17 cellular contexts compared by ENCODE assay signal in genomic region chr5:82386576-82386975, GRCh38.
DNase-seq lines count a peak whose midpoint lies in the region; ATAC-seq, FAIRE-seq and TF ChIP-seq lines count a peak whose summit lies in the region.
"Had no signal": no experiment of that assay in that cellular context is flagged by ENCODE, and none has a peak within 500 bp of the region (broad histone marks: within the 10 kb centered on the region; RNA-seq: fewer than 3 reads in every experiment).

No MANE protein-coding gene starts in this region.

- H3K27me3 ChIP-seq in ACC112 (ENCODE audit: insufficient read depth, low read length) (no peaks in the 10 kb centered on the region), HCT116 (ENCODE audit: insufficient read depth, low read length) (no peaks in the 10 kb centered on the region), PC-3 (ENCODE audit: low read length) (no peaks in the 10 kb centered on the region), endothelial cell of umbilical vein (ENCODE audit: control insufficient read depth in 2 of 2, insufficient read depth in 2 of 2, low read length in 2 of 2) (no peaks in the 10 kb centered on the region)
- no peaks in the 10 kb centered on the region for H3K27me3 ChIP-seq in effector memory CD4-positive, alpha-beta T cell (replicated peaks; ENCODE audit: control insufficient read depth, insufficient read depth, low read length, poor library complexity, severe bottlenecking)
- H3K27me3 ChIP-seq: heart left ventricle had no signal

- CTCF ChIA-PET in HCT116 (lab: Charles Lee) (no interaction called here), PC-3 (lab: Charles Lee) (interaction anchor here (0.6 kb wide), 1 partner anchor 36 kb away, joined by 3 read pairs; no protein-coding TSS in a partner anchor), endothelial cell of umbilical vein (lab: Charles Lee) (interaction anchor here (0.9 to 1.8 kb wide), 4 partner anchors 11 to 109 kb away, joined by 3 to 14 read pairs (median 4); no protein-coding TSS in a partner anchor)

- no TSS peak for BruUV-seq in HCT116 (replicated peaks; lab: Mats Ljungman, UMichigan)
- BruUV-seq in PC-3 (replicated peaks; lab: Mats Ljungman, UMichigan), result no TSS peak
- TSS peak; percentile 66 for BruUV-seq in endothelial cell of umbilical vein (replicated peaks; lab: Mats Ljungman, UMichigan)

- intact Hi-C loops in HCT116 (cut with micrococcal nuclease) (no loop called here), PC-3 (cut with micrococcal nuclease) (loop anchor here (2.0 kb wide), 1 partner anchor 34 kb away; no protein-coding TSS in a partner anchor), endothelial cell of umbilical vein (cut with micrococcal nuclease) (no loop called here)

- TF ChIP-seq CTCF in HCT116 (IDR thresholded peaks at IDR 0.05 in 2 of 3, conservative IDR thresholded peaks at IDR 0.05 in 1 of 3; ENCODE audit: borderline replicate concordance in 1 of 3, insufficient read depth in 1 of 3, low read depth in 2 of 3, low read length in 2 of 3) (no peak), PC-3 (conservative IDR thresholded peaks at IDR 0.05; ENCODE audit: low read depth, low read length) (no peak), endothelial cell of umbilical vein (IDR thresholded peaks at IDR 0.05; ENCODE audit: extremely low read depth in 1 of 2, insufficient read depth in 1 of 2, low read depth in 1 of 2, low read length in 2 of 2) (no peak)

- ATAC-seq in HCT116 (peak; percentile 21), PC-3 (peak; percentile 3)
- ATAC-seq: natural killer cell had no signal

- no peak overlapping the region for H3K9ac ChIP-seq in HCT116 (ENCODE audit: low read length)
- H3K9ac ChIP-seq in PC-3 (ENCODE audit: low read length), result peak overlapping the region; percentile 34
- H3K9ac ChIP-seq in endothelial cell of umbilical vein (replicated peaks; ENCODE audit: extremely low read depth, insufficient read depth, low read length), result no peak overlapping the region

- dilution Hi-C loops in endothelial cell of umbilical vein (cut with MboI; ENCODE audit: extremely low pct_ligation_motif_present, low sequenced_read_pairs), result no loop called here

- no peaks in the 10 kb centered on the region for H3K9me1 ChIP-seq in endothelial cell of umbilical vein (replicated peaks; ENCODE audit: control insufficient read depth, extremely low read depth, insufficient read depth, low read length)

- H3K79me2 ChIP-seq in ACC112 (ENCODE audit: control insufficient read depth, insufficient read depth, low read length, unreplicated experiment) (no peaks in the 10 kb centered on the region), HCT116 (ENCODE audit: insufficient read depth, low read length) (no peaks in the 10 kb centered on the region), PC-3 (ENCODE audit: low read length) (no peaks in the 10 kb centered on the region), endothelial cell of umbilical vein (ENCODE audit: control insufficient read depth, insufficient read depth, low read length) (no peaks in the 10 kb centered on the region)

- peak overlapping the region; percentile 97 for H3K27ac ChIP-seq in ACC112 (ENCODE audit: low read depth, low read length)
- H3K27ac ChIP-seq in HCT116 (ENCODE audit: low read depth, low read length), result no peak overlapping the region
- peak overlapping the region; percentile 99 for H3K27ac ChIP-seq in PC-3 (ENCODE audit: low read length)
- peak overlapping the region; percentile 59 for H3K27ac ChIP-seq in endothelial cell of umbilical vein (ENCODE audit: insufficient read depth, low read depth, low read length)
- no peak overlapping the region for H3K27ac ChIP-seq in effector memory CD4-positive, alpha-beta T cell (ENCODE audit: insufficient read depth, low read length, poor library complexity, severe bottlenecking)
- H3K27ac ChIP-seq: prostate gland had no signal

- H2AFZ ChIP-seq in ACC112 (ENCODE audit: low read length, unreplicated experiment) (peak overlapping the region; percentile 70), HCT116 (ENCODE audit: low read depth, low read length, poor library complexity, severe bottlenecking) (no peak overlapping the region), PC-3 (ENCODE audit: low read length) (no peak overlapping the region), endothelial cell of umbilical vein (ENCODE audit: low read depth, low read length) (no peak overlapping the region)

- TF ChIP-seq POLR2A in HCT116 (IDR thresholded peaks at IDR 0.05; ENCODE audit: borderline replicate concordance, extremely low read depth, insufficient read depth, insufficient read length) (no peak), endothelial cell of umbilical vein (IDR thresholded peaks at IDR 0.05; ENCODE audit: low read depth, low read length) (no peak)

- H3K4me2 ChIP-seq in HCT116 (ENCODE audit: low read length), result peak overlapping the region; percentile 76
- H3K4me2 ChIP-seq in PC-3 (ENCODE audit: low read length), result peak overlapping the region; percentile 41
- H3K4me2 ChIP-seq in endothelial cell of umbilical vein (ENCODE audit: insufficient read depth, low read length), result peak overlapping the region; percentile 32

- RAD21 ChIA-PET in HCT116 (lab: Charles Lee; ENCODE audit: low non-redundant PET in 1 of 2, low total read pairs in 2 of 2, uncharacterized antibody in 2 of 2, unreplicated experiment in 2 of 2), result interaction anchor here in 1 of 2 experiments (0.8 kb wide), 1 partner anchor 29 kb away, joined by 3 read pairs; no protein-coding TSS in a partner anchor

- no peaks in the 10 kb centered on the region for H4K20me1 ChIP-seq in HCT116 (ENCODE audit: insufficient read depth)
- no peaks in the 10 kb centered on the region for H4K20me1 ChIP-seq in PC-3 (ENCODE audit: low read length)
- H4K20me1 ChIP-seq in endothelial cell of umbilical vein (replicated peaks; ENCODE audit: control insufficient read depth, extremely low read depth, insufficient read depth, low read length), result no peaks in the 10 kb centered on the region

- H3K9me2 ChIP-seq in HCT116 (ENCODE audit: insufficient read depth), result no peaks in the 10 kb centered on the region
- no peaks in the 10 kb centered on the region for H3K9me2 ChIP-seq in PC-3 (replicated peaks; ENCODE audit: low read length)

- FAIRE-seq in endothelial cell of umbilical vein (lab: Jason Lieb, UNC), result no peak
- no peak for FAIRE-seq in RCC 7860 (lab: Jason Lieb, UNC)
- FAIRE-seq: small intestine had no signal

- H3K9me3 ChIP-seq in HCT116 (ENCODE audit: control insufficient read depth in 1 of 2, insufficient read depth in 1 of 2, low read depth in 1 of 2, low read length in 2 of 2), result no peaks in the 10 kb centered on the region
- no peaks in the 10 kb centered on the region for H3K9me3 ChIP-seq in PC-3 (ENCODE audit: low read length)
- H3K9me3 ChIP-seq in endothelial cell of umbilical vein (replicated peaks; ENCODE audit: control insufficient read depth, insufficient read depth, low read length), result no peaks in the 10 kb centered on the region
- H3K9me3 ChIP-seq in effector memory CD4-positive, alpha-beta T cell (ENCODE audit: control insufficient read depth, low read length), result no peaks in the 10 kb centered on the region
- H3K9me3 ChIP-seq: heart left ventricle, prostate gland had no signal

- H3F3A ChIP-seq in PC-3 (ENCODE audit: low read length, unreplicated experiment), result no peaks in the 10 kb centered on the region

- POLR2A ChIA-PET in HCT116 (lab: Charles Lee), result interaction anchor here (0.6 kb wide), 1 partner anchor 142 kb away, joined by 3 read pairs; no protein-coding TSS in a partner anchor
- POLR2A ChIA-PET in PC-3 (lab: Charles Lee; ENCODE audit: unreplicated experiment), result interaction anchor here (0.6 to 0.7 kb wide), 3 partner anchors 19 to 647 kb away, joined by 3 to 8 read pairs (median 4); no protein-coding TSS in a partner anchor
- POLR2A ChIA-PET in endothelial cell of umbilical vein (lab: Charles Lee), result interaction anchor here (0.7 kb wide), 1 partner anchor 34 kb away, joined by 3 read pairs; no protein-coding TSS in a partner anchor

- no peak for TF ChIP-seq RAD21 in HCT116 (IDR thresholded peaks at IDR 0.05; ENCODE audit: low read depth)

- peaks cover 32% of the 10 kb centered on the region for H3K4me1 ChIP-seq in ACC112 (ENCODE audit: control insufficient read depth, insufficient read depth, low read length, unreplicated experiment)
- peaks cover 34 to 58% of the 10 kb centered on the region in 2 experiments for H3K4me1 ChIP-seq in HCT116 (ENCODE audit: control insufficient read depth in 1 of 2, insufficient read depth in 2 of 2, low read length in 2 of 2)
- peaks cover 38% of the 10 kb centered on the region for H3K4me1 ChIP-seq in PC-3 (ENCODE audit: insufficient read depth, low read length)
- peaks cover 39% of the 10 kb centered on the region for H3K4me1 ChIP-seq in endothelial cell of umbilical vein (ENCODE audit: control insufficient read depth, extremely low read depth, insufficient read depth, low read length)
- H3K4me1 ChIP-seq in effector memory CD4-positive, alpha-beta T cell (ENCODE audit: control insufficient read depth, insufficient read depth, low read length, poor library complexity, severe bottlenecking), result no peaks in the 10 kb centered on the region
- H3K4me1 ChIP-seq: prostate gland had no signal

- H3K4me3 ChIP-seq in ACC112 (ENCODE audit: low read depth, low read length) (no peak overlapping the region), HCT116 (replicated peaks in 1 of 2; ENCODE audit: low read depth in 1 of 2, low read length in 2 of 2) (no peak overlapping the region), PC-3 (ENCODE audit: low read length) (no peak overlapping the region), endothelial cell of umbilical vein (replicated peaks in 1 of 3; ENCODE audit: insufficient read depth in 1 of 3, low read depth in 1 of 3, low read length in 3 of 3) (no peak overlapping the region)
- H3K4me3 ChIP-seq in effector memory CD4-positive, alpha-beta T cell (ENCODE audit: insufficient read depth, low read depth, low read length, poor library complexity, severe bottlenecking), result no peak overlapping the region
- H3K4me3 ChIP-seq: heart left ventricle, prostate gland had no signal

- DNase-seq in HCT116 (ENCODE audit: low read depth, low spot score) (no peak), PC-3 (no peak), endothelial cell of umbilical vein (ENCODE audit: low read depth, low spot score) (no peak), activated gamma-delta T cell (lab: John Stamatoyannopoulos, UW) (no peak), RCC 7860 (ENCODE audit: low spot score) (no peak)
- DNase-seq in activated CD4-positive, alpha-beta T cell treated with anti-CD3 and anti-CD28 coated beads for 4 hours, result no peak
- no peak for DNase-seq in effector memory CD4-positive, alpha-beta T cell
- DNase-seq: activated gamma-delta T cell treated with Interleukin-2 at 50 U/mL for 16 hours; cerebellar nuclear complex; endodermal cell; heart left ventricle; natural killer cell; NCI-H1436; stimulated activated CD8-positive, alpha-beta memory T cell treated with anti-CD3 and anti-CD28 coated beads, Interleukin-4, amount 100 ng/mL, for 48 hours had no signal

- no peaks in the 10 kb centered on the region for H3K36me3 ChIP-seq in ACC112 (ENCODE audit: insufficient read depth, low read length)
- peaks cover 0 to 4% of the 10 kb centered on the region in 2 experiments; a peak in 1 of 4 replicates for H3K36me3 ChIP-seq in HCT116 (ENCODE audit: control insufficient read depth in 1 of 2, insufficient read depth in 2 of 2, low read length in 2 of 2)
- no peaks in the 10 kb centered on the region for H3K36me3 ChIP-seq in PC-3 (ENCODE audit: low read depth, low read length)
- H3K36me3 ChIP-seq in endothelial cell of umbilical vein (ENCODE audit: control insufficient read depth in 2 of 2, extremely low read depth in 1 of 2, insufficient read depth in 2 of 2, low read length in 2 of 2), result no peaks in the 10 kb centered on the region
- no peaks in the 10 kb centered on the region for H3K36me3 ChIP-seq in effector memory CD4-positive, alpha-beta T cell (ENCODE audit: control insufficient read depth, insufficient read depth, low read length)
- H3K36me3 ChIP-seq: heart left ventricle, prostate gland had no signal

Comparison
In these comparisons a context has a peak if more than half of its experiments do, and no peak if none do; other contexts are left out.
1. H3K27ac ChIP-seq: peak in ACC112 (single experiment), PC-3 (single experiment) and endothelial cell of umbilical vein (single experiment); none in HCT116 (single experiment) and effector memory CD4-positive, alpha-beta T cell (single experiment).
2. Peak in every context shown above with its lines, with median percentiles within 50 percentile points of each other: H3K4me2 ChIP-seq.